In genomic region chr6:94501546-94501945, GRCh38 we compare ENCODE assay signal across 2 cellular contexts.
TF ChIP-seq lines count a peak whose summit lies in the region.

No MANE protein-coding gene starts in this region.

TF ChIP-seq in HepG2, 621 proteins besides CTCF, POLR2A, EP300 and RAD21 (continued from another document):
- TF ChIP-seq, protein P1, sequence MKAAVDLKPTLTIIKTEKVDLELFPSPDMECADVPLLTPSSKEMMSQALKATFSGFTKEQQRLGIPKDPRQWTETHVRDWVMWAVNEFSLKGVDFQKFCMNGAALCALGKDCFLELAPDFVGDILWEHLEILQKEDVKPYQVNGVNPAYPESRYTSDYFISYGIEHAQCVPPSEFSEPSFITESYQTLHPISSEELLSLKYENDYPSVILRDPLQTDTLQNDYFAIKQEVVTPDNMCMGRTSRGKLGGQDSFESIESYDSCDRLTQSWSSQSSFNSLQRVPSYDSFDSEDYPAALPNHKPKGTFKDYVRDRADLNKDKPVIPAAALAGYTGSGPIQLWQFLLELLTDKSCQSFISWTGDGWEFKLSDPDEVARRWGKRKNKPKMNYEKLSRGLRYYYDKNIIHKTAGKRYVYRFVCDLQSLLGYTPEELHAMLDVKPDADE (CRISPR knock-in tag; IDR thresholded peaks at IDR 0.05): no peak
- peak; percentile 45; the same call in 1 of the 2 replicates for TF ChIP-seq ATF7 (IDR thresholded peaks at IDR 0.05)
- TF ChIP-seq ATF7 (CRISPR knock-in tag; IDR thresholded peaks at IDR 0.05): no peak

TF ChIP-seq in GM12891, 5 proteins besides CTCF, POLR2A, EP300 and RAD21 (continued from another document):
- no peak for TF ChIP-seq SPI1 (IDR thresholded peaks at IDR 0.05; ENCODE audit: low read depth, low read length)
- TF ChIP-seq POLR2AphosphoS5 (IDR thresholded peaks at IDR 0.05; ENCODE audit: low read depth, low read length): no peak
- no peak for TF ChIP-seq PAX5 (IDR thresholded peaks at IDR 0.05; ENCODE audit: insufficient read depth, low read length, severe bottlenecking)
- no peak for TF ChIP-seq POU2F2 (IDR thresholded peaks at IDR 0.05; ENCODE audit: low read depth, low read length)
